Comparison of ENCODE assay signal across 8 cellular contexts in genomic region chr19:55643733-55644116, GRCh38. TPM values are rescaled to one million over a fixed set of nuclear protein-coding genes. Genes with fewer than 3 reads are reported as not detected.
DNase-seq lines count a peak whose midpoint lies in the region; ATAC-seq and TF ChIP-seq lines count a peak whose summit lies in the region.

No MANE protein-coding gene starts in this region.

- H3K36me3 ChIP-seq in BE2C, result peaks cover 17% of the 10 kb centered on the region
- H3K36me3 ChIP-seq in MG63, result peaks cover 45% of the 10 kb centered on the region
- H3K36me3 ChIP-seq in colonic mucosa, result no peaks in the 10 kb centered on the region

- no peak for DNase-seq in BE2C
- no peak for DNase-seq in MG63
- DNase-seq in colonic mucosa, result no peak
- DNase-seq in naive B cell, result no peak
- no peak for DNase-seq in NCI-H2107 treated with DMSO at 0.1 percent for 48 hours (lab: John Stamatoyannopoulos, UW; ENCODE audit: unreplicated experiment)
- no peak for DNase-seq in putamen (ENCODE audit: low spot score)
- no peak for DNase-seq in HuH-7 (ENCODE audit: low spot score)

- no peaks in the 10 kb centered on the region for H3K27me3 Mint-ChIP-seq in naive B cell

- peaks cover 9% of the 10 kb centered on the region for H3K4me1 ChIP-seq in BE2C
- peaks cover 34% of the 10 kb centered on the region for H3K4me1 ChIP-seq in colonic mucosa

- H3K27ac ChIP-seq in colonic mucosa, result peak overlapping the region; percentile 76

- peaks cover 0 to 2% (median 0%) of the 10 kb centered on the region in 7 donors for H3K9me3 Mint-ChIP-seq in naive B cell

- TF ChIP-seq CTCF in BE2C (IDR thresholded peaks at IDR 0.05; ENCODE audit: low read depth, low read length) (no peak), colonic mucosa (IDR thresholded peaks at IDR 0.05) (no peak)

- H3K4me3 ChIP-seq in BE2C (ENCODE audit: low read depth, low read length) (peak overlapping the region; percentile 90), MG63 (peak overlapping the region; percentile 75), colonic mucosa (peak overlapping the region; percentile 81)

- peak overlapping the region; percentile 91 to 99 (median 96) for H3K4me3 Mint-ChIP-seq in naive B cell

- intact Hi-C loops in colonic mucosa (cut with DNase I), result no loop called here

- H3K9me3 ChIP-seq in BE2C, result no peaks in the 10 kb centered on the region
- H3K9me3 ChIP-seq in MG63, result no peaks in the 10 kb centered on the region
- no peaks in the 10 kb centered on the region for H3K9me3 ChIP-seq in colonic mucosa

- H3K27ac Mint-ChIP-seq in naive B cell, result peak overlapping the region; percentile 80 to 99 (median 96)

- H3K4me1 Mint-ChIP-seq in naive B cell, result peaks cover 40 to 64% (median 62%) of the 10 kb centered on the region in 3 donors

- ATAC-seq in naive B cell (ENCODE audit: low read depth in 2 of 2), result no peak
- no peak for ATAC-seq in activated CD4-positive, CD25-positive, alpha-beta regulatory T cell treated with anti-CD3 and anti-CD28 coated beads, Interleukin-2, amount 50 U/mL, for 24 hours

- no peaks in the 10 kb centered on the region for H3K36me3 Mint-ChIP-seq in naive B cell

- H3K27me3 ChIP-seq in BE2C, result no peaks in the 10 kb centered on the region
- no peaks in the 10 kb centered on the region for H3K27me3 ChIP-seq in MG63
- H3K27me3 ChIP-seq in colonic mucosa, result no peaks in the 10 kb centered on the region

- H3K9ac ChIP-seq in colonic mucosa (ENCODE audit: low read depth in 2 of 2, low read length in 2 of 2), result peak overlapping the region; percentile 78 to 84

RNA-seq across cellular contexts. Expression of gene ZNF581, which starts 0.3 kb away (rescaled TPM):
- polyA plus RNA-seq in BE2C (2012; ENCODE audit: insufficient read depth, insufficient read length, low read depth), result 42.2 TPM
- 8.7 and 17.5 TPM in 2 replicates for total RNA-seq in MG63 (2014; rRNA removed; shearing (Covaris generic); ENCODE audit: low replicate concordance)
- total RNA-seq in colonic mucosa, result 10 to 100 TPM; 16.0 to 20.3 TPM
- 10 to 100 TPM; 60.7 to 82.8 (median 65.4) TPM for polyA plus RNA-seq in naive B cell (ENCODE audit: low read depth in 6 of 6)

RNA-seq across cellular contexts. Expression of gene ZNF580, which starts 2.9 kb away (rescaled TPM):
- 129 TPM for polyA plus RNA-seq in BE2C (2012; ENCODE audit: insufficient read depth, insufficient read length, low read depth)
- total RNA-seq in MG63 (2014; rRNA removed; shearing (Covaris generic); ENCODE audit: low replicate concordance), result 7.5 and 8.0 TPM in 2 replicates
- total RNA-seq in colonic mucosa, result 10 to 100 TPM; 18.0 to 28.6 TPM
- 10 to 100 TPM; 28.4 to 54.2 (median 31.5) TPM for polyA plus RNA-seq in naive B cell (ENCODE audit: low read depth in 6 of 6)

RNA-seq across cellular contexts. Expression of gene CCDC106, which starts 4.3 kb away (rescaled TPM):
- polyA plus RNA-seq in BE2C (2012; ENCODE audit: insufficient read depth, insufficient read length, low read depth), result 51.0 TPM
- 1.3 and 4.8 TPM in 2 replicates for total RNA-seq in MG63 (2014; rRNA removed; shearing (Covaris generic); ENCODE audit: low replicate concordance)
- total RNA-seq in colonic mucosa, result 1 to 10 TPM; 2.6 to 4.8 TPM
- 10 to 100 TPM in 3 of 6 donors, 1 to 10 TPM in 3; 8.1 to 13.0 (median 9.7) TPM for polyA plus RNA-seq in naive B cell (ENCODE audit: low read depth in 6 of 6)

RNA-seq across cellular contexts. Expression of gene U2AF2, which starts 11.1 kb away (rescaled TPM):
- polyA plus RNA-seq in BE2C (2012; ENCODE audit: insufficient read depth, insufficient read length, low read depth), result 543 TPM
- total RNA-seq in MG63 (2014; rRNA removed; shearing (Covaris generic); ENCODE audit: low replicate concordance), result 128 and 226 TPM in 2 replicates
- total RNA-seq in colonic mucosa, result 100 to 1,000 TPM; 146 to 289 TPM
- 10 to 100 TPM in 3 of 6 donors, 1 to 10 TPM in 3; 3.2 to 13.7 (median 9.3) TPM for polyA plus RNA-seq in naive B cell (ENCODE audit: low read depth in 6 of 6)

RNA-seq across cellular contexts. Expression of gene ZNF784, which starts 19.4 kb away (rescaled TPM):
- polyA plus RNA-seq in BE2C (2012; ENCODE audit: insufficient read depth, insufficient read length, low read depth), result 12.1 TPM
- 9.0 and 12.6 TPM in 2 replicates for total RNA-seq in MG63 (2014; rRNA removed; shearing (Covaris generic); ENCODE audit: low replicate concordance)
- total RNA-seq in colonic mucosa, result 10 to 100 TPM in 1 of 2 donors, 1 to 10 TPM in 1; 9.9 to 10.2 TPM
- 1 to 10 TPM in 4 of 6 donors, under 1 TPM in 1, not detected in 1; 0.95 to 3.5 (median 2.7) TPM for polyA plus RNA-seq in naive B cell (ENCODE audit: low read depth in 6 of 6)
